22 cellular contexts compared by ENCODE assay signal in genomic region chr6:30107756-30108155, GRCh38.
DNase-seq lines count a peak whose midpoint lies in the region; ATAC-seq, FAIRE-seq and TF ChIP-seq lines count a peak whose summit lies in the region.
"Had no signal": no experiment of that assay in that cellular context is flagged by ENCODE, and none has a peak within 500 bp of the region (broad histone marks: within the 10 kb centered on the region; RNA-seq: fewer than 3 reads in every experiment).

No MANE protein-coding gene starts in this region.

- H3K4me3 ChIP-seq in BLaER1: no peak overlapping the region
- H3K4me3 ChIP-seq: HAP-1 had no signal

- H3K36me3 ChIP-seq in BLaER1: no peaks in the 10 kb centered on the region
- H3K36me3 ChIP-seq: BE2C, HAP-1 had no signal

- DNase-seq in H54 (ENCODE audit: insufficient read length, low spot score) (no peak), RCC 7860 (ENCODE audit: low spot score) (peak; percentile 59), glomerular visceral epithelial cell (ENCODE audit: extremely low spot score) (peak; percentile 51), RPMI8226 (no peak)
- no peak for DNase-seq in stimulated activated naive CD4-positive, alpha-beta T cell (lab: John Stamatoyannopoulos, UW)
- DNase-seq: BE2C; CD4-positive, alpha-beta T cell; COR-L47; DND-41; KG1; NCI-H1694; NCI-H2107; NCI-H510A; NCI-H774; SHP77 had no signal

- H3K9ac ChIP-seq in BLaER1: no peak overlapping the region

- no peaks in the 10 kb centered on the region for H4K20me1 ChIP-seq in BLaER1

- no peak overlapping the region for H3K27ac ChIP-seq in BLaER1

- H3K27me3 ChIP-seq in BLaER1: peaks cover 18% of the 10 kb centered on the region

- no peak for TF ChIP-seq POLR2A in H54 (IDR thresholded peaks at IDR 0.05; ENCODE audit: low read depth, low read length)

- peak overlapping the region; percentile 31; the same call in 1 of the 2 replicates for H3K4me2 ChIP-seq in BLaER1

- ATAC-seq in HG02970 (IDR thresholded peaks at IDR 0.05; ENCODE audit: low FRiP score, unreplicated experiment): no peak
- no peak for ATAC-seq in HG02571 (IDR thresholded peaks at IDR 0.05; ENCODE audit: unreplicated experiment)

- H3K9me3 ChIP-seq in BLaER1: no peaks in the 10 kb centered on the region
- H3K9me3 ChIP-seq: BE2C, HAP-1 had no signal

- peaks cover 29% of the 10 kb centered on the region for H3K4me1 ChIP-seq in BLaER1

- FAIRE-seq in H54 (lab: Jason Lieb, UNC) (peak; percentile 60), RCC 7860 (lab: Jason Lieb, UNC) (peak; percentile 80)
- FAIRE-seq: A204.1, GM12891, HTR-8/SVneo had no signal

Comparison
In these comparisons a context has a peak if more than half of its experiments do, and no peak if none do; other contexts are left out.
1. DNase-seq: peak in RCC 7860 (single experiment) and glomerular visceral epithelial cell (single experiment); none in H54 (single experiment), RPMI8226 (single experiment) and stimulated activated naive CD4-positive, alpha-beta T cell (0 of 6).